1 cellular context compared by ENCODE assay signal in the genomic region with DNA sequence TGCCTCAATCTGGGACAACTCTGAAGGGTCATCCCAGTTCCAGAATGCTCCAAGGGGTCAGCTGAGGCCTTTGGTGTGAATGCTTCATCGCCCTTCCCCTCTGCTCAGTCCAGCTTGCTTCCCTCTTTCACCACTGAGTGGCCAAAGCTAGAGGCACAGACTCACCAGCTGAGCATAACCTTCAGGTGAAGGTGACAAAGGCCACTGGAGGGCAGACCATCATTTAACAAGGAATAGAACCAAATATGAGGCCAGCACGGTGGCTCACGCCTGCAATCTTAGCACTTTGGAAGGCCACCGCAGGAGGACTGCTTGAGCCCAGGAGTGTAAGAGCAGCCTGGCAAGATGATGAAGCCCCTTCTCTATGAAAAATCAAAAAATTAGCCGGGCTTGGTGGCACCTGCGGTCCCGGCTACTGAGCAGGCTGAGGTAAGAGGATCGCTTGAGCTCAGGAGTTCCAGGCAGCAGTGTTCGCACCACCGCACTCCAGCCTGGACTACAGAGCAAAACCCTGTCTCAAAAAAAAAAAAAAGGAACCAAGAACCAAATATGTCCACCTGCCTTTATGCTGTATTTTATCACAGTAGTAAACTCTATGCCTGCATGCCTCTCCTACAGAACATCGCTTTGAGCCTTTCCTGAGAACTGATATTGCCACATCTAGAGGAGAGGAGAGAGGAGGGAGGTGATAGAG.
TF ChIP-seq lines count a peak whose summit lies in the region.

No MANE protein-coding gene starts in this region.

TF ChIP-seq in H1, 55 proteins besides CTCF, POLR2A, EP300 and RAD21:
- TF ChIP-seq TEAD4 (IDR thresholded peaks at IDR 0.05; ENCODE audit: low read depth, low read length) (no peak), SRF (IDR thresholded peaks at IDR 0.05; ENCODE audit: low read depth, low read length) (no peak), POU5F1 (IDR thresholded peaks at IDR 0.05; ENCODE audit: low read depth, low read length) (no peak), GABPA (IDR thresholded peaks at IDR 0.05; ENCODE audit: borderline replicate concordance, insufficient read depth, low read length) (no peak), ASH2L (IDR thresholded peaks at IDR 0.05; ENCODE audit: low read length) (no peak)
